In the genomic region with DNA sequence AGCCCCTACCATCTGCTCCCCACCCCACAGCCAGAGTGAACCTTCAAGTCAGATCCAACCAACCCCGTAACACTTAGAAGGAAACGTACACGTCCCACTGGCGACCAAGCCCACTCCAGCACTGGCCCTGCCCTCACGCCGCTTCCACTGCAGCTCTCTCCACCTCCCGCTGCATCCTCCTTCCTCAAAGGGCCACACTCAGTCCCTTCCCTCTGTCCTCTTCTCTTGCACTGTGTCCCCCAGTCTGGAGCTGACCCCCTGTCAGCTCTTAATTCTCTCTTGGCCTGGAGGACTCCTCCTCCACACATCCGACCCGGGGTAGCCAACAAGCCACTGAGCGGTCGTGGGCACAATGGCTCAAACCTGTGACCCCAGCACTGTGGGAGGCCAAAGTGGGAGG, we compare ENCODE assay signal across 28 cellular contexts.
"Had no signal": no experiment of that assay in that cellular context is flagged by ENCODE, and none has a peak within 500 bp of the region (broad histone marks: within the 10 kb centered on the region; RNA-seq: fewer than 3 reads in every experiment).

No MANE protein-coding gene starts in this region.

- H3K4me3 Mint-ChIP-seq: activated CD4-positive, alpha-beta T cell treated with anti-CD3 and anti-CD28 coated beads for 36 hours; activated CD8-positive, alpha-beta T cell treated with anti-CD3 and anti-CD28 coated beads, Interleukin-2, amount 10 ng/mL, durations not matched to agents 7 days and 5 days; activated naive CD8-positive, alpha-beta T cell treated with anti-CD3 and anti-CD28 coated beads, Interleukin-2, amount 50 U/mL, for 24 hours; endodermal cell; immature natural killer cell; nephron; stimulated activated naive CD8-positive, alpha-beta T cell treated with anti-CD3 and anti-CD28 coated beads, Interleukin-15, Interleukin-2, amounts not matched to agents 100 ng/mL and 50 ng/mL, for 24 hours; T-helper 2 cell treated with Interferon-gamma antibody and Interleukin-4, amounts not matched to agents 5 μg/mL and 100 μg/mL, for 36 hours had no signal

- H3K27me3 ChIP-seq: breast epithelium, heart left ventricle, right atrium auricular region, upper lobe of left lung, vagina had no signal

- H3K4me3 ChIP-seq: breast epithelium, heart left ventricle, mucosa of descending colon, right atrium auricular region, upper lobe of left lung, vagina had no signal

- H3K27me3 Mint-ChIP-seq: activated naive CD8-positive, alpha-beta T cell treated with anti-CD3 and anti-CD28 coated beads, Interleukin-2, amount 50 U/mL, for 24 hours; stimulated activated naive CD8-positive, alpha-beta T cell treated with anti-CD3 and anti-CD28 coated beads, Interleukin-15, Interleukin-2, amounts not matched to agents 100 ng/mL and 50 ng/mL, for 24 hours had no signal

- H3K27ac Mint-ChIP-seq: activated CD4-positive, alpha-beta T cell treated with anti-CD3 and anti-CD28 coated beads for 36 hours; activated CD8-positive, alpha-beta T cell treated with anti-CD3 and anti-CD28 coated beads, Interleukin-2, amount 10 ng/mL, durations not matched to agents 7 days and 5 days; activated naive CD8-positive, alpha-beta T cell treated with anti-CD3 and anti-CD28 coated beads, Interleukin-2, amount 50 U/mL, for 24 hours; endodermal cell; immature natural killer cell; nephron; stimulated activated naive CD8-positive, alpha-beta T cell treated with anti-CD3 and anti-CD28 coated beads, Interleukin-15, Interleukin-2, amounts not matched to agents 100 ng/mL and 50 ng/mL, for 24 hours; T-helper 2 cell treated with Interferon-gamma antibody and Interleukin-4, amounts not matched to agents 5 μg/mL and 100 μg/mL, for 36 hours had no signal

- H3K9me3 Mint-ChIP-seq: activated naive CD8-positive, alpha-beta T cell treated with anti-CD3 and anti-CD28 coated beads, Interleukin-2, amount 50 U/mL, for 24 hours; endodermal cell; immature natural killer cell; nephron; stimulated activated naive CD8-positive, alpha-beta T cell treated with anti-CD3 and anti-CD28 coated beads, Interleukin-15, Interleukin-2, amounts not matched to agents 100 ng/mL and 50 ng/mL, for 24 hours; T-helper 2 cell treated with Interferon-gamma antibody and Interleukin-4, amounts not matched to agents 5 μg/mL and 100 μg/mL, for 36 hours had no signal

- H3K27ac ChIP-seq: breast epithelium, heart left ventricle, parathyroid adenoma, right atrium auricular region, upper lobe of left lung, vagina had no signal

- ATAC-seq: activated CD4-positive, alpha-beta T cell treated with anti-CD3 and anti-CD28 coated beads for 36 hours; activated CD8-positive, alpha-beta T cell treated with anti-CD3 and anti-CD28 coated beads, Interleukin-2, amount 10 ng/mL, durations not matched to agents 7 days and 5 days; activated naive CD8-positive, alpha-beta T cell treated with anti-CD3 and anti-CD28 coated beads, Interleukin-2, amount 50 U/mL, for 24 hours; esophagus mucosa; mucosa of descending colon; SK-N-SH treated with all-trans-retinoic acid at 6 μM for 48 hours had no signal

- H3K9me3 ChIP-seq: breast epithelium, heart left ventricle, mucosa of descending colon, right atrium auricular region, upper lobe of left lung, vagina had no signal

- H3K36me3 ChIP-seq: breast epithelium, heart left ventricle, right atrium auricular region, upper lobe of left lung, vagina had no signal

- DNase-seq: activated CD4-positive, alpha-beta T cell treated with anti-CD3 and anti-CD28 coated beads for 36 hours; activated CD4-positive, CD25-positive, alpha-beta regulatory T cell; activated CD8-positive, alpha-beta T cell treated with anti-CD3 and anti-CD28 coated beads, Interleukin-2, amount 10 ng/mL, durations not matched to agents 7 days and 5 days; activated effector memory CD4-positive, alpha-beta T cell treated with Interleukin-2 at 50 U/mL for 16 hours; activated naive CD4-positive, alpha-beta T cell treated with Interleukin-2 at 50 U/mL for 16 hours; activated naive CD8-positive, alpha-beta T cell treated with anti-CD3 and anti-CD28 coated beads, Interleukin-2, amount 50 U/mL, for 24 hours; activated T-cell treated with anti-CD3 and anti-CD28 coated beads for 4 hours; amygdala; central memory CD4-positive, alpha-beta T cell; endodermal cell; foreskin fibroblast; hypothalamus; immature natural killer cell; mesendoderm; mucosa of descending colon; occipital lobe; stimulated activated CD4-positive, alpha-beta T cell treated with anti-CD3 and anti-CD28 coated beads, Interleukin-4, amount 100 ng/mL, for 1 hour; upper lobe of left lung had no signal

- H3K4me1 ChIP-seq: breast epithelium, heart left ventricle, parathyroid adenoma, right atrium auricular region, vagina had no signal

- H3K4me1 Mint-ChIP-seq: activated CD4-positive, alpha-beta T cell treated with anti-CD3 and anti-CD28 coated beads for 36 hours had no signal

- H3K36me3 Mint-ChIP-seq: immature natural killer cell had no signal
